In the genomic region with DNA sequence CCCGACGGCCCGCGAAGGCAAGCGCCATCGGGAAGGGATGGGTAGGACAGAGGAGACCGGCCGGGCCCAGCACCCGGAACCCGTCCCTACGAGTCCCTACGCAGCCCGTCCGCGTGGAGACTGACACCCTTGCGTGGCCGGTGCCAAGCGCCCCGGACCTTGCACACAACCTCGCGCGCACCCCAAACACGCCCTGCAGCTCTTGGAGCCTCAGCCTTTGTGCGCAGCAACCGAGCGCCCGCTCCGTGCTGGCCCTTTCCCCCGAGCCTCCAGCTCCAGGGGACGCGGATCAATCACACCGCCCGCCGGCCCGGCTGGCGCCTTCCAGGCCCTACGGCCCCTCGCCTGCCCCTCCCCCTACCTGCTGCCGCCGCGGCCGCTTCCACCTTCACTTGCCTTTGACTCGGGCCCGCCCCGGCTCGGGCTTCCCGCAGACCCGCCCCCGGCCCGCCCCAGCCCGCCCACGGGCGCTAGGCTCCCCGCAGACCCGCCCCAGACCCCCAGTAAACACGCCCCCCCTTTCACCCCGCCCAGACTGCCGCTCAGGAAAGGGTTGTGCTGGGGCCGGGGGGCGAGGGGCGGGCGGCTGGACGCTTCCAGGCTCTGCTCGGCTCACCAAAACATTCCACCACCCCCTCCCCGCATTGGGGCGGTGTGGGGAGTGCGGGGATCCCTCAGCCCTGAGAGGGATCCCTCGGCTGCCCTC, we compare ENCODE assay signal across 8 cellular contexts. TPM values are rescaled to one million over a fixed set of nuclear protein-coding genes. Genes with fewer than 3 reads are reported as not detected.
DNase-seq lines count a peak whose midpoint lies in the region; TF ChIP-seq lines count a peak whose summit lies in the region.

A gene (minus strand): TSS at position 394 of the 706 bp plus-strand sequence. CDS start 1,746 bp downstream, outside the sequence.

- no peak for TF ChIP-seq CTCF in AG04450 (IDR thresholded peaks at IDR 0.05; ENCODE audit: low read depth, low read length)

- H3K27ac ChIP-seq in AG04450 (ENCODE audit: low read depth, low read length) (no peak within 1 kb of the TSS), subcutaneous abdominal adipose tissue (ENCODE audit: low read depth, low read length) (peak within 1 kb of the TSS; percentile 65)

- peak within 1 kb of the TSS; percentile 66 to 84 (median 71) for H3K9ac ChIP-seq in subcutaneous abdominal adipose tissue (ENCODE audit: low read length in 5 of 5)

- CTCF ChIA-PET in AG04450 (lab: Charles Lee), result interaction anchor here (2.7 kb wide), 1 partner anchor 10 kb away, joined by 11 read pairs; no protein-coding TSS in a partner anchor

- DNase-seq in AG04450 (ENCODE audit: low read depth, low spot score) (no peak), H7 (peak; percentile 98), RPMI7951 (ENCODE audit: low read depth) (peak; percentile 26), germinal center (ENCODE audit: low spot score) (peak; percentile 72), occipital lobe (lab: John Stamatoyannopoulos, UW) (peak; percentile 66), epidermal melanocyte (ENCODE audit: insufficient read length, low spot score) (no peak)
- peak; percentile 56 for DNase-seq in activated gamma-delta T cell treated with anti-CD3 and anti-CD28 coated beads, Interleukin-2, amount 50 U/mL, for 16 hours (ENCODE audit: low read depth)

- POLR2A ChIA-PET in AG04450 (lab: Yijun Ruan, JAX), result no interaction called here

- peaks cover 75% of the 10 kb centered on the region for H3K27me3 ChIP-seq in AG04450 (ENCODE audit: control insufficient read depth, insufficient read depth, low read length)
- H3K27me3 ChIP-seq in H7 (ENCODE audit: control insufficient read depth, insufficient read depth, low read length), result peaks cover 21% of the 10 kb centered on the region
- H3K27me3 ChIP-seq in subcutaneous abdominal adipose tissue (ENCODE audit: control insufficient read depth in 5 of 5, insufficient read depth in 4 of 5, low read length in 5 of 5), result no peaks in the 10 kb centered on the region

- H3K36me3 ChIP-seq in H7 (replicated peaks; ENCODE audit: control insufficient read depth, insufficient read depth, low read length), result no peaks in the 10 kb centered on the region
- H3K36me3 ChIP-seq in subcutaneous abdominal adipose tissue (ENCODE audit: control insufficient read depth in 5 of 5, insufficient read depth in 5 of 5, low read length in 5 of 5), result peaks cover 0 to 24% (median 19%) of the 10 kb centered on the region in 5 donors

- H3K9me3 ChIP-seq in AG04450 (ENCODE audit: control insufficient read depth, insufficient read depth, low read length) (no peaks in the 10 kb centered on the region; the same call in 1 of the 2 replicates), subcutaneous abdominal adipose tissue (ENCODE audit: control insufficient read depth in 5 of 5, low read length in 5 of 5) (no peaks in the 10 kb centered on the region)

- peaks cover 3 to 42% (median 33%) of the 10 kb centered on the region in 5 donors for H3K4me1 ChIP-seq in subcutaneous abdominal adipose tissue (ENCODE audit: control insufficient read depth in 5 of 5, insufficient read depth in 5 of 5, low read length in 5 of 5)

- H3K4me3 ChIP-seq in AG04450 (ENCODE audit: low read depth, low read length) (peak within 1 kb of the TSS; percentile 50), H7 (ENCODE audit: insufficient read depth, low read depth, low read length) (peak within 1 kb of the TSS; percentile 81), subcutaneous abdominal adipose tissue (ENCODE audit: low read depth in 1 of 5, low read length in 5 of 5) (peak within 1 kb of the TSS; percentile 77 to 87 (median 82))

RNA-seq across cellular contexts. Expression of the gene that starts here (rescaled TPM):
- polyA plus RNA-seq in AG04450 (2011; rRNA removed), result 0.66 and 1.0 TPM in 2 replicates
- polyA minus RNA-seq in AG04450 (2011; rRNA and poly(A)+ RNA removed), result 1.1 TPM in 1 of 2 replicates, not detected in the other
- total RNA-seq in H7 (2014; rRNA removed; shearing (Covaris generic)), result 21.5 and 33.5 TPM in 2 replicates
- 0.96 and 2.1 TPM in 2 replicates for total RNA-seq in RPMI7951 (2014; rRNA removed; shearing (Covaris generic))
- 68.5 TPM for total RNA-seq in occipital lobe

Comparison
In these comparisons a context has a peak if more than half of its experiments do, and no peak if none do; other contexts are left out.
1. DNase-seq: peak in H7 (single experiment), RPMI7951 (single experiment), activated gamma-delta T cell treated with anti-CD3 and anti-CD28 coated beads, Interleukin-2, amount 50 U/mL, for 16 hours (single experiment), germinal center (single experiment) and occipital lobe (single experiment); none in AG04450 (single experiment) and epidermal melanocyte (single experiment).
2. Peak in every context shown above with its lines, with median percentiles within 50 percentile points of each other: H3K4me3 ChIP-seq.